Comparison of ENCODE assay signal across 8 cellular contexts in the genomic region with DNA sequence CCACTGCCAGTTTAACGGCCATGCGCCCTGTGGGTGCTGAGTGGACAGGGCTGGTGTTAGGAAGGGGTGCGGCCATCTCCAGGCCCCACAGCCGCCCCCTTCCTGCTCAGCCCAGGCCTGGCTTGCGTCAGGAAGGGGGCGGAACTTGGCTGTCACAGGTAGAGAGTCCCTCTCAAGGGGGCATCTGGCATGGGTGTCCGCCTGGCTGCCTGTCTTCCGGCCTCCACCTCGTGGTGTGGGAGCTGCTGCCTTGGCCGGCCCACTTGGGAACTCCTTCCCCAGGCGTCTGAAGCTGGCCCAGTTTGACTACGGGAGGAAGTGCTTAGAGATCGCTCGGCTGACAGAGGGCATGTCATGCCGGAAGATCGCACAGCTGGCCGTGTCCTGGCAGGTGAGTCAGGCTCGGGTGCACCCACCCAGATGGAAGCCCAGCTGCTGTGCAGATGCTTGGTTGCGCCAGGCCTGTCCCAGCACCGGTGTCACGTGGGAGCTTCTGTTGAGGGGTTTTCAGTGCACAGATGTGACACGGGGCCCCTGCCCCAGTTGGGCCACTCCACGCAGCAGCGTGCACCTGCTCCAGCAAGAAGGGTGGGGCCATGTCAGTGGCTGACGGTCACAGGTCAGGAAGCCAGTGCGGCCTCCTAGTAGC. TPM values are rescaled to one million over a fixed set of nuclear protein-coding genes. Genes with fewer than 3 reads are reported as not detected.
DNase-seq lines count a peak whose midpoint lies in the region; ATAC-seq and TF ChIP-seq lines count a peak whose summit lies in the region.

No MANE protein-coding gene starts in this region.

- no peak for TF ChIP-seq EP300 in suprapubic skin (IDR thresholded peaks at IDR 0.05)
- TF ChIP-seq EP300 in sigmoid colon (IDR thresholded peaks at IDR 0.05) = no peak

- intact Hi-C loops in left ventricle myocardium inferior (cut with micrococcal nuclease) = no loop called here
- intact Hi-C loops in sigmoid colon (cut with DNase I) = no loop called here

- DNase-seq in stimulated activated naive CD8-positive, alpha-beta T cell treated with anti-CD3 and anti-CD28 coated beads, Interleukin-15, Interleukin-2, amounts not matched to agents 100 U/mL and 50 U/mL, for 24 hours = no peak
- no peak for DNase-seq in RWPE2 (ENCODE audit: low spot score)
- peak; percentile 32 for DNase-seq in left ventricle myocardium inferior
- DNase-seq in suprapubic skin (ENCODE audit: low spot score in 2 of 2) = no peak
- DNase-seq in NOMO-1 (lab: John Stamatoyannopoulos, UW; ENCODE audit: unreplicated experiment in 2 of 2) = no peak
- DNase-seq in sigmoid colon = no peak

- TF ChIP-seq POLR2A in suprapubic skin (IDR thresholded peaks at IDR 0.05) (no peak), sigmoid colon (IDR thresholded peaks at IDR 0.05) (no peak)

- no peaks in the 10 kb centered on the region for H3K9me3 ChIP-seq in RWPE2 (ENCODE audit: severe bottlenecking)
- no peaks in the 10 kb centered on the region for H3K9me3 ChIP-seq in left ventricle myocardium inferior (replicated peaks)
- H3K9me3 ChIP-seq in suprapubic skin = no peaks in the 10 kb centered on the region
- no peaks in the 10 kb centered on the region for H3K9me3 ChIP-seq in sigmoid colon

- H3K4me1 Mint-ChIP-seq in stimulated activated naive CD8-positive, alpha-beta T cell treated with anti-CD3 and anti-CD28 coated beads, Interleukin-15, Interleukin-2, amounts not matched to agents 100 ng/mL and 50 ng/mL, for 24 hours (ENCODE audit: low read depth) = no peaks in the 10 kb centered on the region

- no peaks in the 10 kb centered on the region for H3K27me3 Mint-ChIP-seq in stimulated activated naive CD8-positive, alpha-beta T cell treated with anti-CD3 and anti-CD28 coated beads, Interleukin-15, Interleukin-2, amounts not matched to agents 100 ng/mL and 50 ng/mL, for 24 hours

- 40% methylated on average over 1 of the region's 26 CpGs for WGBS in suprapubic skin
- 77 to 84% methylated on average over 26 of the region's 26 CpGs for WGBS in sigmoid colon, 2 donors

- no peaks in the 10 kb centered on the region for H3K36me3 Mint-ChIP-seq in stimulated activated naive CD8-positive, alpha-beta T cell treated with anti-CD3 and anti-CD28 coated beads, Interleukin-15, Interleukin-2, amounts not matched to agents 100 ng/mL and 50 ng/mL, for 24 hours (ENCODE audit: low read depth)

- no peak for ATAC-seq in stimulated activated naive CD8-positive, alpha-beta T cell treated with anti-CD3 and anti-CD28 coated beads, Interleukin-15, Interleukin-2, amounts not matched to agents 100 U/mL and 50 U/mL, for 24 hours
- ATAC-seq in RWPE2 (ENCODE audit: low read depth) = peak; percentile 79
- no peak for ATAC-seq in GM18519 (IDR thresholded peaks at IDR 0.05; ENCODE audit: low FRiP score, unreplicated experiment)

- no peak overlapping the region for H3K4me3 ChIP-seq in RWPE2 (ENCODE audit: severe bottlenecking)
- H3K4me3 ChIP-seq in left ventricle myocardium inferior = peak overlapping the region; percentile 14
- H3K4me3 ChIP-seq in suprapubic skin = no peak overlapping the region
- no peak overlapping the region for H3K4me3 ChIP-seq in sigmoid colon

- H3K9me3 Mint-ChIP-seq in stimulated activated naive CD8-positive, alpha-beta T cell treated with anti-CD3 and anti-CD28 coated beads, Interleukin-15, Interleukin-2, amounts not matched to agents 100 ng/mL and 50 ng/mL, for 24 hours = no peaks in the 10 kb centered on the region

- H3K27ac ChIP-seq in RWPE2 (ENCODE audit: poor library complexity, severe bottlenecking) (peak overlapping the region; percentile 68), left ventricle myocardium inferior (replicated peaks) (peak overlapping the region; percentile 57), suprapubic skin (no peak overlapping the region), sigmoid colon (no peak overlapping the region)

- H3K27ac Mint-ChIP-seq in stimulated activated naive CD8-positive, alpha-beta T cell treated with anti-CD3 and anti-CD28 coated beads, Interleukin-15, Interleukin-2, amounts not matched to agents 100 ng/mL and 50 ng/mL, for 24 hours = no peak overlapping the region

- H3K4me1 ChIP-seq in RWPE2 (ENCODE audit: insufficient read depth, poor library complexity, severe bottlenecking) (peaks cover 8% of the 10 kb centered on the region), left ventricle myocardium inferior (peaks cover 22% of the 10 kb centered on the region), suprapubic skin (no peaks in the 10 kb centered on the region), sigmoid colon (no peaks in the 10 kb centered on the region)

- H3K4me3 Mint-ChIP-seq in stimulated activated naive CD8-positive, alpha-beta T cell treated with anti-CD3 and anti-CD28 coated beads, Interleukin-15, Interleukin-2, amounts not matched to agents 100 ng/mL and 50 ng/mL, for 24 hours = peak overlapping the region; percentile 45

- H3K27me3 ChIP-seq in RWPE2 (ENCODE audit: insufficient read depth, poor library complexity, severe bottlenecking) (no peaks in the 10 kb centered on the region), left ventricle myocardium inferior (ENCODE audit: low read depth) (peaks cover 14% of the 10 kb centered on the region), suprapubic skin (peaks cover 8% of the 10 kb centered on the region), sigmoid colon (no peaks in the 10 kb centered on the region)

- H3K36me3 ChIP-seq in RWPE2 (ENCODE audit: low read depth) (no peaks in the 10 kb centered on the region), left ventricle myocardium inferior (no peaks in the 10 kb centered on the region), suprapubic skin (no peaks in the 10 kb centered on the region), sigmoid colon (no peaks in the 10 kb centered on the region)

- no peak for TF ChIP-seq CTCF in RWPE2 (IDR thresholded peaks at IDR 0.05; ENCODE audit: poor library complexity, severe bottlenecking)
- TF ChIP-seq CTCF in left ventricle myocardium inferior (IDR thresholded peaks at IDR 0.05; ENCODE audit: borderline replicate concordance) = no peak
- TF ChIP-seq CTCF in suprapubic skin (IDR thresholded peaks at IDR 0.05) = no peak
- no peak for TF ChIP-seq CTCF in sigmoid colon (IDR thresholded peaks at IDR 0.05)

RNA-seq across cellular contexts. Expression of a gene that starts 9.1 kb away (rescaled TPM):
- total RNA-seq in left ventricle myocardium inferior (8.3 TPM), suprapubic skin (10 to 100 TPM; 18.5 to 71.9 (median 23.7) TPM), sigmoid colon (10 to 100 TPM; 11.1 to 47.1 (median 13.1) TPM)
- polyA plus RNA-seq in sigmoid colon = 10 to 100 TPM in 1 of 3 donors, 1 to 10 TPM in 2; 4.8 to 49.4 (median 5.3) TPM

RNA-seq across cellular contexts. Expression of a gene that starts 13.0 kb away (rescaled TPM):
- total RNA-seq in left ventricle myocardium inferior (2.8 TPM), suprapubic skin (1 to 10 TPM in 2 of 4 donors, under 1 TPM in 2; 0.32 to 4.2 (median 1.2) TPM), sigmoid colon (under 1 TPM; 0.16 to 0.55 (median 0.45) TPM)
- polyA plus RNA-seq in sigmoid colon = 1 to 10 TPM in 1 of 3 donors, under 1 TPM in 1, not detected in 1; under 0.01 to 1.5 TPM

RNA-seq across cellular contexts. Expression of a gene that starts 27.0 kb away (rescaled TPM):
- total RNA-seq in left ventricle myocardium inferior (13.7 TPM), suprapubic skin (10 to 100 TPM; 14.5 to 27.6 (median 19.8) TPM), sigmoid colon (100 to 1,000 TPM in 1 of 4 donors, 10 to 100 TPM in 3; 47.1 to 107 (median 71.1) TPM)
- 10 to 100 TPM in 1 of 3 donors, 1 to 10 TPM in 2; 2.4 to 44.2 (median 3.7) TPM for polyA plus RNA-seq in sigmoid colon

RNA-seq across cellular contexts. Expression of a gene that starts 41.4 kb away (rescaled TPM):
- total RNA-seq in left ventricle myocardium inferior = 1.7 TPM
- 10 to 100 TPM in 1 of 4 donors, 1 to 10 TPM in 3; 2.8 to 10.3 (median 5.9) TPM for total RNA-seq in suprapubic skin
- total RNA-seq in sigmoid colon = 10 to 100 TPM; 10.0 to 23.0 (median 15.8) TPM
- polyA plus RNA-seq in sigmoid colon = 1 to 10 TPM in 2 of 3 donors, under 1 TPM in 1; 0.69 to 5.4 (median 3.8) TPM

RNA-seq across cellular contexts. Expression of a gene that starts 49.5 kb away (rescaled TPM):
- total RNA-seq in left ventricle myocardium inferior = 19.4 TPM
- 10 to 100 TPM; 15.0 to 23.2 (median 19.7) TPM for total RNA-seq in suprapubic skin
- total RNA-seq in sigmoid colon = 10 to 100 TPM in 3 of 4 donors, 1 to 10 TPM in 1; 8.6 to 14.7 (median 12.1) TPM
- 10 to 100 TPM; 12.6 to 40.4 (median 13.6) TPM for polyA plus RNA-seq in sigmoid colon

Comparison
In these comparisons a context has a peak if more than half of its experiments do, and no peak if none do; other contexts are left out.
1. H3K27ac ChIP-seq: peak in RWPE2 (single experiment) and left ventricle myocardium inferior (single experiment); none in suprapubic skin (single experiment) and sigmoid colon (0 of 4).